8 cellular contexts compared by ENCODE assay signal in genomic region chr19:11798391-11799296, GRCh38. TPM values are rescaled to one million over a fixed set of nuclear protein-coding genes. Genes with fewer than 3 reads are reported as not detected.
DNase-seq lines count a peak whose midpoint lies in the region; ATAC-seq and TF ChIP-seq lines count a peak whose summit lies in the region.

Gene ZNF491, plus strand, starts transcription at chr19:11798523. Its CDS starts 7,431 bp downstream, at chr19:11805954.

- peak within 1 kb of the TSS; percentile 85 for H2AFZ ChIP-seq in Loucy (ENCODE audit: low read length)

- H3K9me3 Mint-ChIP-seq in activated naive CD4-positive, alpha-beta T cell treated with anti-CD3 and anti-CD28 coated beads, Interleukin-2, amount 10 ng/mL, durations not matched to agents 7 days and 5 days, result peaks cover 14% of the 10 kb centered on the region
- H3K9me3 Mint-ChIP-seq in glutamatergic neuron (ENCODE audit: unreplicated experiment), result peaks cover 13% of the 10 kb centered on the region

- no peaks in the 10 kb centered on the region for H4K20me1 ChIP-seq in Loucy (ENCODE audit: insufficient read depth, low read length, poor library complexity, severe bottlenecking)

- no peaks in the 10 kb centered on the region for H3K27me3 ChIP-seq in Loucy (ENCODE audit: insufficient read depth, low read length, poor library complexity, severe bottlenecking)

- H3K9ac ChIP-seq in Loucy (ENCODE audit: low read depth, low read length, poor library complexity, severe bottlenecking), result peak within 1 kb of the TSS; percentile 70

- ATAC-seq in GM21723 (IDR thresholded peaks at IDR 0.05; ENCODE audit: unreplicated experiment), result peak; percentile 93

- CTCF ChIA-PET in activated naive CD4-positive, alpha-beta T cell treated with anti-CD3 and anti-CD28 coated beads, Interleukin-2, amount 10 ng/mL, durations not matched to agents 7 days and 5 days (lab: Charles Lee), result interaction anchor here (0.6 to 2.4 kb wide), 22 partner anchors 8 to 425 kb away, joined by 3 to 24 read pairs (median 4); partner anchors contain the start of genes ZNF20, ZNF440, ZNF69 and ZNF700

- H3K36me3 ChIP-seq in Loucy (ENCODE audit: insufficient read depth, low read length), result no peaks in the 10 kb centered on the region

- peak within 1 kb of the TSS; percentile 76 for H3K27ac Mint-ChIP-seq in activated naive CD4-positive, alpha-beta T cell treated with anti-CD3 and anti-CD28 coated beads, Interleukin-2, amount 10 ng/mL, durations not matched to agents 7 days and 5 days
- H3K27ac Mint-ChIP-seq in glutamatergic neuron (ENCODE audit: unreplicated experiment), result peak within 1 kb of the TSS; percentile 99

- peaks cover 21% of the 10 kb centered on the region for H3K27me3 Mint-ChIP-seq in activated naive CD4-positive, alpha-beta T cell treated with anti-CD3 and anti-CD28 coated beads, Interleukin-2, amount 10 ng/mL, durations not matched to agents 7 days and 5 days
- H3K27me3 Mint-ChIP-seq in glutamatergic neuron (ENCODE audit: unreplicated experiment), result peaks cover 5% of the 10 kb centered on the region

- H3K9me3 ChIP-seq in Loucy (ENCODE audit: insufficient read depth, low read depth, low read length), result no peaks in the 10 kb centered on the region

- no peaks in the 10 kb centered on the region for H3F3A ChIP-seq in Loucy (ENCODE audit: low read depth)

- no peaks in the 10 kb centered on the region for H3K79me2 ChIP-seq in Loucy (ENCODE audit: insufficient read depth, low read length)

- H3K4me3 Mint-ChIP-seq in activated naive CD4-positive, alpha-beta T cell treated with anti-CD3 and anti-CD28 coated beads, Interleukin-2, amount 10 ng/mL, durations not matched to agents 7 days and 5 days, result peak within 1 kb of the TSS; percentile 84
- H3K4me3 Mint-ChIP-seq in glutamatergic neuron (ENCODE audit: unreplicated experiment), result peak within 1 kb of the TSS; percentile 94

- in situ Hi-C loops in SK-MEL-5 (cut with HindIII; ENCODE audit: low pct_unique_long_range_greater_than_20kb, low sequenced_read_pairs), result no loop called here

- H3K9me2 ChIP-seq in Loucy (replicated peaks; ENCODE audit: low read depth, low read length), result no peaks in the 10 kb centered on the region

- H3K4me3 ChIP-seq in Loucy (ENCODE audit: low read length, poor library complexity, severe bottlenecking), result peak within 1 kb of the TSS; percentile 75

- H3K36me3 Mint-ChIP-seq in activated naive CD4-positive, alpha-beta T cell treated with anti-CD3 and anti-CD28 coated beads, Interleukin-2, amount 10 ng/mL, durations not matched to agents 7 days and 5 days, result peaks cover 2% of the 10 kb centered on the region
- H3K36me3 Mint-ChIP-seq in glutamatergic neuron (ENCODE audit: unreplicated experiment), result peaks cover 24% of the 10 kb centered on the region

- peak within 1 kb of the TSS; percentile 77 for H3K4me2 ChIP-seq in Loucy (ENCODE audit: low read depth, low read length, poor library complexity, severe bottlenecking)

- peaks cover 12% of the 10 kb centered on the region for H3K4me1 ChIP-seq in Loucy (ENCODE audit: insufficient read depth, low read length, poor library complexity, severe bottlenecking)

- DNase-seq in DMS79 (lab: John Stamatoyannopoulos, UW) (peak; percentile 92), SK-MEL-5 (ENCODE audit: low read depth, low spot score) (peak; percentile 57), glutamatergic neuron (peak; percentile 97), occipital lobe (lab: John Stamatoyannopoulos, UW) (peak; percentile 88), superior temporal gyrus (ENCODE audit: extremely low spot score) (peak; percentile 95)
- DNase-seq in activated naive CD4-positive, alpha-beta T cell treated with anti-CD3 and anti-CD28 coated beads, Interleukin-2, amount 10 ng/mL, durations not matched to agents 7 days and 5 days, result peak; percentile 90

- TF ChIP-seq CTCF in Loucy (conservative IDR thresholded peaks at IDR 0.05; ENCODE audit: low read length), result peak; percentile 39
- no peak for TF ChIP-seq CTCF in glutamatergic neuron (IDR thresholded peaks at IDR 0.05; ENCODE audit: partially characterized antibody, unreplicated experiment)

- H3K4me1 Mint-ChIP-seq in activated naive CD4-positive, alpha-beta T cell treated with anti-CD3 and anti-CD28 coated beads, Interleukin-2, amount 10 ng/mL, durations not matched to agents 7 days and 5 days, result peaks cover 17% of the 10 kb centered on the region
- H3K4me1 Mint-ChIP-seq in glutamatergic neuron (ENCODE audit: low read depth, unreplicated experiment), result peaks cover 9% of the 10 kb centered on the region

RNA-seq across cellular contexts. Expression of gene ZNF491, which starts in this region (rescaled TPM):
- 0.42 and 0.56 TPM in 2 replicates for total RNA-seq in SK-MEL-5 (2014; rRNA removed; shearing (Covaris generic))
- polyA plus RNA-seq in SK-MEL-5 (2015; cell fraction: cytosol; rRNA removed), result 0.05 and 0.47 TPM in 2 replicates
- polyA plus RNA-seq in SK-MEL-5 (2015; cell fraction: nucleus; rRNA removed), result 0.98 and 1.1 TPM in 2 replicates
- total RNA-seq in glutamatergic neuron (ENCODE audit: unreplicated experiment) (26.0 TPM), occipital lobe (12.9 TPM)

Comparison
In these comparisons a context has a peak if more than half of its experiments do, and no peak if none do; other contexts are left out.
1. Peak in every context shown above with its lines: DNase-seq, ATAC-seq and H3K4me3 ChIP-seq.